In genomic region chr6:43584892-43585570, GRCh38 we compare ENCODE assay signal across 16 cellular contexts. TPM values are rescaled to one million over a fixed set of nuclear protein-coding genes. Genes with fewer than 3 reads are reported as not detected.
DNase-seq lines count a peak whose midpoint lies in the region; ATAC-seq lines count a peak whose summit lies in the region.
"Had no signal": no experiment of that assay in that cellular context is flagged by ENCODE, and none has a peak within 500 bp of the region (broad histone marks: within the 10 kb centered on the region; RNA-seq: fewer than 3 reads in every experiment).

No MANE protein-coding gene starts in this region.

- intact Hi-C loops in naive thymus-derived CD4-positive, alpha-beta T cell (cut with micrococcal nuclease) = no loop called here

- no peaks in the 10 kb centered on the region for H3K27me3 ChIP-seq in naive thymus-derived CD4-positive, alpha-beta T cell (ENCODE audit: control insufficient read depth in 2 of 2, insufficient read depth in 2 of 2, low read length in 2 of 2)
- H3K27me3 ChIP-seq: body of pancreas had no signal

- POLR2A ChIA-PET in naive thymus-derived CD4-positive, alpha-beta T cell (lab: Charles Lee) = interaction anchor here (1.1 kb wide), 2 partner anchors 9 to 65 kb away, joined by 3 to 5 read pairs; partner anchors contain the start of genes POLH and XPO5

- no peak overlapping the region for H3K4me3 Mint-ChIP-seq in activated naive CD8-positive, alpha-beta T cell treated with anti-CD3 and anti-CD28 coated beads, Interleukin-2, amount 50 U/mL, for 24 hours
- H3K4me3 Mint-ChIP-seq in naive thymus-derived CD4-positive, alpha-beta T cell = peak overlapping the region in 8 of 10 donors; percentile 26 to 74 (median 37)
- H3K4me3 Mint-ChIP-seq: nephron; stimulated activated memory B cell treated with anti-CD40 and anti-IgM and Interleukin-4, amounts not matched to agents 10 μg/mL and 1 μg/mL and 100 μg/mL, for 72 hours had no signal

- H3K36me3 Mint-ChIP-seq in activated naive CD8-positive, alpha-beta T cell treated with anti-CD3 and anti-CD28 coated beads, Interleukin-2, amount 50 U/mL, for 24 hours (ENCODE audit: low read depth) = peaks cover 47% of the 10 kb centered on the region
- H3K36me3 Mint-ChIP-seq in naive thymus-derived CD4-positive, alpha-beta T cell = peaks cover 0 to 44% (median 36%) of the 10 kb centered on the region in 5 donors

- CTCF ChIA-PET in naive thymus-derived CD4-positive, alpha-beta T cell (lab: Charles Lee) = interaction anchor here (0.6 to 1.5 kb wide), 2 partner anchors 18 to 1038 kb away, joined by 3 read pairs; no protein-coding TSS in a partner anchor

- H3K4me3 ChIP-seq in naive thymus-derived CD4-positive, alpha-beta T cell (ENCODE audit: low read length) = no peak overlapping the region
- H3K4me3 ChIP-seq: body of pancreas had no signal

- no peaks in the 10 kb centered on the region for H3K9me3 ChIP-seq in KOPT-K1 (ENCODE audit: insufficient read depth, low read length, poor library complexity, severe bottlenecking)
- H3K9me3 ChIP-seq in naive thymus-derived CD4-positive, alpha-beta T cell (ENCODE audit: control insufficient read depth in 2 of 3, low read length in 3 of 3) = no peaks in the 10 kb centered on the region
- H3K9me3 ChIP-seq: body of pancreas had no signal

- peak overlapping the region; percentile 19 for H3K27ac ChIP-seq in KOPT-K1 (ENCODE audit: low read depth, low read length, poor library complexity, severe bottlenecking)
- H3K27ac ChIP-seq in naive thymus-derived CD4-positive, alpha-beta T cell (ENCODE audit: low read depth, low read length) = no peak overlapping the region
- H3K27ac ChIP-seq: body of pancreas had no signal

- H3K4me1 Mint-ChIP-seq in activated naive CD8-positive, alpha-beta T cell treated with anti-CD3 and anti-CD28 coated beads, Interleukin-2, amount 50 U/mL, for 24 hours = peaks cover 24% of the 10 kb centered on the region
- H3K4me1 Mint-ChIP-seq in naive thymus-derived CD4-positive, alpha-beta T cell = peaks cover 16 to 55% (median 21%) of the 10 kb centered on the region in 7 donors
- H3K4me1 Mint-ChIP-seq: nephron had no signal

- H3K27ac Mint-ChIP-seq in activated naive CD8-positive, alpha-beta T cell treated with anti-CD3 and anti-CD28 coated beads, Interleukin-2, amount 50 U/mL, for 24 hours = peak overlapping the region; percentile 17
- peak overlapping the region; percentile 56 to 90 (median 70) for H3K27ac Mint-ChIP-seq in naive thymus-derived CD4-positive, alpha-beta T cell
- H3K27ac Mint-ChIP-seq: nephron; stimulated activated memory B cell treated with anti-CD40 and anti-IgM and Interleukin-4, amounts not matched to agents 10 μg/mL and 1 μg/mL and 100 μg/mL, for 72 hours had no signal

- no peaks in the 10 kb centered on the region for H3K27me3 Mint-ChIP-seq in activated naive CD8-positive, alpha-beta T cell treated with anti-CD3 and anti-CD28 coated beads, Interleukin-2, amount 50 U/mL, for 24 hours
- H3K27me3 Mint-ChIP-seq in naive thymus-derived CD4-positive, alpha-beta T cell = no peaks in the 10 kb centered on the region
- H3K27me3 Mint-ChIP-seq: stimulated activated memory B cell treated with anti-CD40 and anti-IgM and Interleukin-4, amounts not matched to agents 10 μg/mL and 1 μg/mL and 100 μg/mL, for 72 hours had no signal

- peaks cover 83% of the 10 kb centered on the region for H3K36me3 ChIP-seq in KOPT-K1 (ENCODE audit: insufficient read depth, low read length)
- H3K36me3 ChIP-seq in naive thymus-derived CD4-positive, alpha-beta T cell (ENCODE audit: control insufficient read depth in 2 of 3, insufficient read depth in 3 of 3, low read length in 3 of 3) = peaks cover 0 to 46% (median 4%) of the 10 kb centered on the region in 3 experiments

- ATAC-seq in activated CD4-positive, CD25-positive, alpha-beta regulatory T cell treated with anti-CD3 and anti-CD28 coated beads, Interleukin-2, amount 50 U/mL, for 24 hours = peak; percentile 38 to 48
- ATAC-seq in activated naive CD8-positive, alpha-beta T cell treated with anti-CD3 and anti-CD28 coated beads, Interleukin-2, amount 50 U/mL, for 24 hours = no peak
- peak; percentile 54 for ATAC-seq in naive thymus-derived CD4-positive, alpha-beta T cell
- ATAC-seq: body of pancreas; stimulated activated memory B cell treated with anti-CD40 and anti-IgM and Interleukin-4, amounts not matched to agents 10 μg/mL and 1 μg/mL and 100 μg/mL, for 72 hours had no signal

- H3K9me3 Mint-ChIP-seq in activated naive CD8-positive, alpha-beta T cell treated with anti-CD3 and anti-CD28 coated beads, Interleukin-2, amount 50 U/mL, for 24 hours = no peaks in the 10 kb centered on the region
- no peaks in the 10 kb centered on the region for H3K9me3 Mint-ChIP-seq in naive thymus-derived CD4-positive, alpha-beta T cell
- H3K9me3 Mint-ChIP-seq: nephron; stimulated activated memory B cell treated with anti-CD40 and anti-IgM and Interleukin-4, amounts not matched to agents 10 μg/mL and 1 μg/mL and 100 μg/mL, for 72 hours had no signal

- peaks cover 9 to 18% of the 10 kb centered on the region in 2 donors for H3K4me1 ChIP-seq in naive thymus-derived CD4-positive, alpha-beta T cell (ENCODE audit: control insufficient read depth in 2 of 2, insufficient read depth in 2 of 2, low read length in 2 of 2)
- H3K4me1 ChIP-seq: body of pancreas had no signal

- DNase-seq in activated CD4-positive, CD25-positive, alpha-beta regulatory T cell treated with anti-CD3 and anti-CD28 coated beads, Interleukin-2, amount 50 U/mL, for 72 hours = no peak
- no peak for DNase-seq in activated naive CD8-positive, alpha-beta T cell treated with anti-CD3 and anti-CD28 coated beads, Interleukin-2, amount 50 U/mL, for 24 hours
- no peak for DNase-seq in naive thymus-derived CD4-positive, alpha-beta T cell
- DNase-seq in 8988T = no peak
- no peak for DNase-seq in cerebellum (ENCODE audit: low spot score)
- no peak for DNase-seq in HK-2 (ENCODE audit: unreplicated experiment)
- DNase-seq: body of pancreas; GDM1; NCI-H1105; NCI-H2227 treated with DMSO at 0.1 percent for 48 hours; SHP77 treated with DMSO at 0.1 percent for 48 hours; stimulated activated CD4-positive, alpha-beta T cell treated with anti-CD3 and anti-CD28 coated beads, Interleukin-4, amount 100 ng/mL, for 4 hours had no signal

RNA-seq across cellular contexts. Expression of gene POLH, which starts 9.0 kb away (rescaled TPM):
- 10 to 100 TPM in 4 of 5 experiments, 1 to 10 TPM in 1; 9.1 to 65.6 (median 19.3) TPM for total RNA-seq in naive thymus-derived CD4-positive, alpha-beta T cell
- polyA plus RNA-seq in naive thymus-derived CD4-positive, alpha-beta T cell = 10 to 100 TPM in 1 of 2 donors, 1 to 10 TPM in 1; 7.4 to 16.8 TPM
- 12.8 TPM for total RNA-seq in cerebellum

RNA-seq across cellular contexts. Expression of gene XPO5, which starts 9.2 kb away (rescaled TPM):
- 100 to 1,000 TPM in 1 of 5 experiments, 10 to 100 TPM in 4; 35.0 to 107 (median 41.9) TPM for total RNA-seq in naive thymus-derived CD4-positive, alpha-beta T cell
- 10 to 100 TPM in 1 of 2 donors, 1 to 10 TPM in 1; 9.3 to 10.2 TPM for polyA plus RNA-seq in naive thymus-derived CD4-positive, alpha-beta T cell
- 54.6 TPM for total RNA-seq in cerebellum

RNA-seq across cellular contexts. Expression of gene GTPBP2, which starts 44.0 kb away (rescaled TPM):
- total RNA-seq in naive thymus-derived CD4-positive, alpha-beta T cell = 10 to 100 TPM; 55.0 to 94.7 (median 72.0) TPM
- 1 to 10 TPM; 3.2 TPM for polyA plus RNA-seq in naive thymus-derived CD4-positive, alpha-beta T cell
- total RNA-seq in cerebellum = 37.7 TPM

RNA-seq across cellular contexts. Expression of gene MAD2L1BP, which starts 50.6 kb away (rescaled TPM):
- 10 to 100 TPM; 25.2 to 44.5 (median 28.0) TPM for total RNA-seq in naive thymus-derived CD4-positive, alpha-beta T cell
- 10 to 100 TPM; 14.9 to 29.1 TPM for polyA plus RNA-seq in naive thymus-derived CD4-positive, alpha-beta T cell
- total RNA-seq in cerebellum = 11.9 TPM

RNA-seq across cellular contexts. Expression of gene RSPH9, which starts 59.8 kb away (rescaled TPM):
- total RNA-seq in naive thymus-derived CD4-positive, alpha-beta T cell = not detected
- polyA plus RNA-seq in naive thymus-derived CD4-positive, alpha-beta T cell = 1 to 10 TPM in 1 of 2 donors, under 1 TPM in 1; 0.96 to 1.1 TPM
- total RNA-seq in cerebellum = 3.4 TPM
- total RNA-seq: body of pancreas had no signal
